ENCODE assay signal across 1 cellular context in the genomic region with DNA sequence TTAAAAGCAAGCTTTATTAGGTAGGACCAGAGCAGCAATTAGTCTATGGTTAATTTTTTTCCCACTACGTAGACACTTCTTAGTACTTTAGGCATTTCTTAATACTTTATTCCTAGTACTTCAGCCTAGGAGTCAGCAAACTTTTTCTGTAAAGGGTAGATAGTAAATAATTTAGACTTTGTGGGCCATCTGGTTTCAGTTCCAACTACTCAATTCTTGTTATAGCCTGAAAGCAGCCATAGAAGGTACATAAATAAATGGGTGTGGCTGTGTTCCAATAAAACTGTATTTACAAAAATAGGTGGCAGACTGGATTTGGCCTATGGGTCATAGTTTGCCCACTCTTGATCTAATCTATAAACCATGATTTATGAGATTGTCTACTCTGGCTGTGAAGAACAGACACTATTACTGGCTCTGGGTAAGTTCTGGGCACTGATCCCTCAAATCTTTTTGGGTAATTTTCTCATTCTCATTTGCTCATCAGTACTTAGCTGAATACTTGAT.
TF ChIP-seq lines count a peak whose summit lies in the region.

No MANE protein-coding gene starts in this region.

TF ChIP-seq in SK-N-SH, 30 proteins besides CTCF, POLR2A, EP300 and RAD21 (continued from another document):
- TF ChIP-seq FOXM1 (IDR thresholded peaks at IDR 0.05; ENCODE audit: low read depth): no peak
- peak; percentile 12; the same call in 1 of the 2 replicates for TF ChIP-seq NFIC (IDR thresholded peaks at IDR 0.05; ENCODE audit: borderline replicate concordance)
- no peak for TF ChIP-seq REST (IDR thresholded peaks at IDR 0.05; ENCODE audit: low read depth, low read length)
